ENCODE assay signal across 17 cellular contexts in genomic region chr10:58661902-58662301, GRCh38.
DNase-seq lines count a peak whose midpoint lies in the region; ATAC-seq, FAIRE-seq and TF ChIP-seq lines count a peak whose summit lies in the region.
"Had no signal": no experiment of that assay in that cellular context is flagged by ENCODE, and none has a peak within 500 bp of the region (broad histone marks: within the 10 kb centered on the region; RNA-seq: fewer than 3 reads in every experiment).

No MANE protein-coding gene starts in this region.

- H2BK5ac ChIP-seq in mesenchymal stem cell (ENCODE audit: low read depth, low read length, poor library complexity, severe bottlenecking), result no peak overlapping the region

- TF ChIP-seq POLR2A in HepG2 (IDR thresholded peaks at IDR 0.05; ENCODE audit: insufficient read depth in 1 of 2, low read depth in 2 of 2, low read length in 2 of 2) (no peak), right lobe of liver (IDR thresholded peaks at IDR 0.05) (no peak)

- intact Hi-C loops in HepG2 (cut with micrococcal nuclease; ENCODE audit: unreplicated experiment) (loop anchor here (1.0 to 5.0 kb wide), 2 partner anchors 25 to 130 kb away; no protein-coding TSS in a partner anchor), right lobe of liver (cut with DNase I) (no loop called here)

- no peak for TF ChIP-seq RAD21 in HepG2 (CRISPR knock-in tag; IDR thresholded peaks at IDR 0.05)

- H2BK120ac ChIP-seq in mesenchymal stem cell (ENCODE audit: low read depth, low read length), result no peak overlapping the region

- no peaks in the 10 kb centered on the region for H3K27me3 Mint-ChIP-seq in stimulated activated naive CD8-positive, alpha-beta T cell treated with anti-CD3 and anti-CD28 coated beads, Interleukin-15, amount 100 ng/mL, for 72 hours

- no peak overlapping the region for H3K9ac ChIP-seq in HepG2 (ENCODE audit: insufficient read depth, low read depth, low read length)
- H3K9ac ChIP-seq in mesenchymal stem cell (ENCODE audit: low read length), result peak overlapping the region; percentile 84

- H2AFZ ChIP-seq in HepG2 (ENCODE audit: low read length) (no peak overlapping the region), mesenchymal stem cell (ENCODE audit: low read depth, low read length) (no peak overlapping the region)

- no peak overlapping the region for H3K18ac ChIP-seq in mesenchymal stem cell (ENCODE audit: low read depth in 1 of 2, low read length in 2 of 2)

- H3K27ac ChIP-seq in HepG2 (ENCODE audit: extremely low read length, insufficient read depth, low read length), result no peak overlapping the region
- no peak overlapping the region for H3K27ac ChIP-seq in right lobe of liver
- peak overlapping the region; percentile 80 for H3K27ac ChIP-seq in mesenchymal stem cell (ENCODE audit: low read length, poor library complexity, severe bottlenecking)
- H3K27ac ChIP-seq: SK-N-MC had no signal

- in situ Hi-C loops in HepG2 (cut with HindIII; ENCODE audit: extremely low pct_ligation_motif_present, low pct_unique_long_range_greater_than_20kb) (no loop called here), G401 (cut with HindIII; ENCODE audit: low sequenced_read_pairs) (no loop called here)

- CTCF ChIA-PET in HepG2 (lab: Yijun Ruan, JAX; ENCODE audit: low intra/inter-chr PET ratio, low total read pairs), result no interaction called here

- no peak overlapping the region for H3K27ac Mint-ChIP-seq in stimulated activated naive CD8-positive, alpha-beta T cell treated with anti-CD3 and anti-CD28 coated beads, Interleukin-15, amount 100 ng/mL, for 72 hours

- no peak overlapping the region for H2BK15ac ChIP-seq in mesenchymal stem cell (ENCODE audit: low read depth, poor library complexity, severe bottlenecking)

- peaks cover 15% of the 10 kb centered on the region; the same call in 1 of the 2 replicates for H3K9me3 ChIP-seq in HepG2 (ENCODE audit: low read length)
- H3K9me3 ChIP-seq in right lobe of liver, result peaks cover 0 to 6% (median 0%) of the 10 kb centered on the region in 4 donors
- H3K9me3 ChIP-seq in mesenchymal stem cell (ENCODE audit: control insufficient read depth, low read length), result peaks cover 8% of the 10 kb centered on the region

- H3K9me3 Mint-ChIP-seq in stimulated activated naive CD8-positive, alpha-beta T cell treated with anti-CD3 and anti-CD28 coated beads, Interleukin-15, amount 100 ng/mL, for 72 hours, result peaks cover 13 to 29% of the 10 kb centered on the region in 2 donors

- H3K4me1 Mint-ChIP-seq in stimulated activated naive CD8-positive, alpha-beta T cell treated with anti-CD3 and anti-CD28 coated beads, Interleukin-15, amount 100 ng/mL, for 72 hours, result no peaks in the 10 kb centered on the region

- no peak for ATAC-seq in HepG2
- no peak for ATAC-seq in right lobe of liver
- ATAC-seq in SK-N-SH treated with all-trans-retinoic acid at 6 μM for 48 hours, result peak; percentile 19; the same call in 1 of the 3 replicates
- ATAC-seq in stimulated activated naive CD8-positive, alpha-beta T cell treated with anti-CD3 and anti-CD28 coated beads, Interleukin-15, amount 100 ng/mL, for 72 hours, result no peak

- BruUV-seq in HepG2 (replicated peaks; lab: Mats Ljungman, UMichigan), result no TSS peak

- H3K36me3 ChIP-seq in HepG2 (replicated peaks in 1 of 2; ENCODE audit: control insufficient read depth in 1 of 2, insufficient read depth in 2 of 2, low read length in 2 of 2) (no peaks in the 10 kb centered on the region), right lobe of liver (no peaks in the 10 kb centered on the region), mesenchymal stem cell (ENCODE audit: control insufficient read depth in 1 of 2, insufficient read depth in 2 of 2, low read depth in 1 of 2, low read length in 2 of 2) (peaks cover 9 to 21% of the 10 kb centered on the region in 2 experiments)

- H3K79me2 ChIP-seq in HepG2 (ENCODE audit: insufficient read depth, low read length), result no peaks in the 10 kb centered on the region

- DNase-seq in HepG2 (ENCODE audit: low spot score) (no peak), right lobe of liver (no peak), mesenchymal stem cell (no peak), G401 (ENCODE audit: low spot score) (no peak), epidermal melanocyte (ENCODE audit: insufficient read length, low spot score) (no peak)
- DNase-seq in stimulated activated naive CD8-positive, alpha-beta T cell treated with anti-CD3 and anti-CD28 coated beads, Interleukin-15, amount 100 ng/mL, for 72 hours, result no peak
- DNase-seq in activated CD4-positive, alpha-beta T cell treated with anti-CD3 and anti-CD28 coated beads for 1 hour, result no peak
- DNase-seq: COR-L47, DMS79 treated with DMSO at 0.1 percent for 48 hours, GF-D8, MM.1S, NCI-H2029 treated with DMSO at 0.1 percent for 48 hours, NCI-H526 treated with DMSO at 0.1 percent for 48 hours had no signal

- H4K20me1 ChIP-seq in HepG2 (ENCODE audit: insufficient read depth, low read length), result no peaks in the 10 kb centered on the region

- no peak for FAIRE-seq in HepG2 (lab: Jason Lieb, UNC)
- FAIRE-seq: GM19239 had no signal

- no peak overlapping the region for H3K23ac ChIP-seq in mesenchymal stem cell (ENCODE audit: low read length in 2 of 2)

- peak overlapping the region; percentile 92 for H2AK5ac ChIP-seq in mesenchymal stem cell (ENCODE audit: low read length, severe bottlenecking)

- no peak overlapping the region for H3K14ac ChIP-seq in mesenchymal stem cell (ENCODE audit: low read length in 2 of 2)

- POLR2A ChIA-PET in HepG2 (lab: Yijun Ruan, JAX), result no interaction called here

- H3K4me2 ChIP-seq in HepG2 (ENCODE audit: low read depth, low read length), result peak overlapping the region; percentile 20; the same call in 1 of the 2 replicates
- no peak overlapping the region for H3K4me2 ChIP-seq in mesenchymal stem cell (ENCODE audit: low read length, poor library complexity, severe bottlenecking)

- H3K4me3 ChIP-seq in HepG2 (replicated peaks in 1 of 3; ENCODE audit: insufficient read depth in 1 of 3, low read depth in 2 of 3, low read length in 3 of 3) (no peak overlapping the region), right lobe of liver (no peak overlapping the region), mesenchymal stem cell (ENCODE audit: insufficient read depth in 1 of 2, low read depth in 1 of 2, low read length in 2 of 2) (peak overlapping the region in 1 of 2 experiments; percentile 24)
- H3K4me3 ChIP-seq: SK-N-MC had no signal

- H2BK12ac ChIP-seq in mesenchymal stem cell (ENCODE audit: low read length in 2 of 2), result no peak overlapping the region

- H3K4me3 Mint-ChIP-seq in stimulated activated naive CD8-positive, alpha-beta T cell treated with anti-CD3 and anti-CD28 coated beads, Interleukin-15, amount 100 ng/mL, for 72 hours, result no peak overlapping the region
- H3K4me3 Mint-ChIP-seq: CD14-positive monocyte had no signal

- no peak overlapping the region for H4K8ac ChIP-seq in mesenchymal stem cell (ENCODE audit: low read length)

- no peak overlapping the region for H3K4ac ChIP-seq in mesenchymal stem cell (ENCODE audit: low read depth in 1 of 2, low read length in 2 of 2)

- TF ChIP-seq EP300 in HepG2 (IDR thresholded peaks at IDR 0.05; ENCODE audit: low read depth in 2 of 2, low read length in 2 of 2) (no peak), HepG2 (CRISPR knock-in tag; IDR thresholded peaks at IDR 0.05; ENCODE audit: borderline replicate concordance) (no peak)

- no peaks in the 10 kb centered on the region for H3K79me1 ChIP-seq in mesenchymal stem cell (replicated peaks; ENCODE audit: low read length, poor library complexity, severe bottlenecking)

- H3K4me1 ChIP-seq in HepG2 (ENCODE audit: insufficient read depth, low read length) (peaks cover 27% of the 10 kb centered on the region), right lobe of liver (peaks cover 0 to 13% (median 3%) of the 10 kb centered on the region in 4 donors), mesenchymal stem cell (ENCODE audit: control insufficient read depth, insufficient read depth, low read depth, low read length) (peaks cover 10% of the 10 kb centered on the region)

- no peak for TF ChIP-seq CTCF in HepG2 (CRISPR knock-in tag; IDR thresholded peaks at IDR 0.05)
- TF ChIP-seq CTCF in right lobe of liver (IDR thresholded peaks at IDR 0.05), result no peak

- H3K27me3 ChIP-seq in HepG2 (ENCODE audit: control insufficient read depth in 1 of 2, insufficient read depth in 2 of 2, low read length in 2 of 2) (no peaks in the 10 kb centered on the region), right lobe of liver (no peaks in the 10 kb centered on the region), mesenchymal stem cell (ENCODE audit: control insufficient read depth in 1 of 2, insufficient read depth in 1 of 2, low read length in 2 of 2) (no peaks in the 10 kb centered on the region)

- H4K91ac ChIP-seq in mesenchymal stem cell (ENCODE audit: low read length), result no peak overlapping the region

- WGBS in HepG2 (ENCODE audit: low lambda C conversion rate), result 33% methylated on average over 2 of the region's 2 CpGs
- 35% methylated on average over 2 of the region's 2 CpGs for WGBS in right lobe of liver (ENCODE audit: insufficient coverage, low coverage, low lambda C conversion rate, missing lambda C conversion rate)
- 0% methylated on average over 1 of the region's 2 CpGs for WGBS in mesenchymal stem cell

TF ChIP-seq in HepG2, 621 proteins besides CTCF, POLR2A, EP300 and RAD21 (continues in another document):
- no peak for TF ChIP-seq SCMH1 (CRISPR knock-in tag; IDR thresholded peaks at IDR 0.05; ENCODE audit: borderline replicate concordance)
- TF ChIP-seq ZNF775 (CRISPR knock-in tag; IDR thresholded peaks at IDR 0.05; ENCODE audit: borderline replicate concordance), result no peak
- no peak for TF ChIP-seq NR2F2 (IDR thresholded peaks at IDR 0.05; ENCODE audit: borderline replicate concordance, low read depth)
- no peak for TF ChIP-seq ZNF776 (CRISPR knock-in tag; IDR thresholded peaks at IDR 0.05)
- no peak for TF ChIP-seq FOXM1 (CRISPR knock-in tag; IDR thresholded peaks at IDR 0.05)
- TF ChIP-seq ZMYM4 (CRISPR knock-in tag; IDR thresholded peaks at IDR 0.05), result no peak
- no peak for TF ChIP-seq ZNF207 (IDR thresholded peaks at IDR 0.05; ENCODE audit: borderline replicate concordance)

TF ChIP-seq in SK-N-SH treated with all-trans-retinoic acid at 6 μM for 48 hours, 23 proteins besides CTCF, POLR2A, EP300 and RAD21 (continues in another document):
- TF ChIP-seq CSDC2 (CRISPR knock-in tag; IDR thresholded peaks at IDR 0.05) (no peak), TCF4 (CRISPR knock-in tag; IDR thresholded peaks at IDR 0.05; ENCODE audit: borderline replicate concordance) (no peak), TOX (CRISPR knock-in tag; IDR thresholded peaks at IDR 0.05; ENCODE audit: borderline replicate concordance) (no peak), ZFP30 (CRISPR knock-in tag; IDR thresholded peaks at IDR 0.05) (no peak), ZNF70 (CRISPR knock-in tag; IDR thresholded peaks at IDR 0.05) (no peak)
